ENCODE assay signal across 30 cellular contexts in the genomic region with DNA sequence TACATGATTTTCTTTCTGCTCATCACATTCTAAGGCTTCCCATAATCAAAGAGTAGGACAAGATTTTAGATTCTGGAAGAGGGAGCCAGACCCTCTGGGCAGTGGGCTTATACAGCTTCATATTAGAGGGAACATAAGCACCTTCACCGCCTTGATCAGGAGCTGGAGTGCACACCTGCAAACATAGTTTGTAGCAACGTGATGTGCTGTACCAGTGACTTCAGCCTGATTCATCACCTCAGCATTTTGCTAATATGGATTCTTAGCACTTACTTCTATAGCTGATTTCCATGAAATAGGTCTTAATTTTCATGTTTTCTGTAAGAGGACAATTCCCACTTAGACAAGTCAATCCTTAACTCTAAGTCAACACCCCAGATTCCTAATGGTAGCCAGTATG. TPM values are rescaled to one million over a fixed set of nuclear protein-coding genes. Genes with fewer than 3 reads are reported as not detected.
"Had no signal": no experiment of that assay in that cellular context is flagged by ENCODE, and none has a peak within 500 bp of the region (broad histone marks: within the 10 kb centered on the region; RNA-seq: fewer than 3 reads in every experiment).

No MANE protein-coding gene starts in this region.

- H3K4me1 Mint-ChIP-seq: immature natural killer cell; natural killer cell; stimulated activated naive B cell treated with anti-CD40 and anti-IgM and Interleukin-4, amounts not matched to agents 10 μg/mL and 1 μg/mL and 100 μg/mL, for 72 hours had no signal

- H3K27me3 ChIP-seq: brain microvascular endothelial cell, esophagus squamous epithelium, gastrocnemius medialis, pancreas, sigmoid colon, stomach, thyroid gland, upper lobe of right lung had no signal

- H3K4me3 ChIP-seq: esophagus squamous epithelium, gastrocnemius medialis, pancreas, psoas muscle, sigmoid colon, stomach, thyroid gland, upper lobe of right lung had no signal

- H3K27ac Mint-ChIP-seq: activated T-cell treated with anti-CD3 and anti-CD28 coated beads, Interleukin-2, amount 50 U/mL, for 24 hours; immature natural killer cell; natural killer cell; stimulated activated naive B cell treated with anti-CD40 and anti-IgM and Interleukin-4, amounts not matched to agents 10 μg/mL and 1 μg/mL and 100 μg/mL, for 72 hours; T-helper 2 cell treated with Interferon-gamma antibody and Interleukin-4, amounts not matched to agents 5 μg/mL and 100 μg/mL, for 36 hours had no signal

- H3K9me3 Mint-ChIP-seq: T-helper 2 cell treated with Interferon-gamma antibody and Interleukin-4, amounts not matched to agents 5 μg/mL and 100 μg/mL, for 36 hours had no signal

- H3K4me3 Mint-ChIP-seq: activated T-cell treated with anti-CD3 and anti-CD28 coated beads, Interleukin-2, amount 50 U/mL, for 24 hours; immature natural killer cell; natural killer cell; stimulated activated naive B cell treated with anti-CD40 and anti-IgM and Interleukin-4, amounts not matched to agents 10 μg/mL and 1 μg/mL and 100 μg/mL, for 72 hours; T-helper 2 cell treated with Interferon-gamma antibody and Interleukin-4, amounts not matched to agents 5 μg/mL and 100 μg/mL, for 36 hours had no signal

- H3K27ac ChIP-seq: brain microvascular endothelial cell, epithelial cell of prostate, esophagus squamous epithelium, gastrocnemius medialis, pancreas, psoas muscle, sigmoid colon, stomach, thyroid gland, upper lobe of right lung had no signal

- H3K9me3 ChIP-seq: esophagus squamous epithelium, gastrocnemius medialis, pancreas, psoas muscle, sigmoid colon, stomach, thyroid gland, upper lobe of right lung had no signal

- H3K36me3 Mint-ChIP-seq: immature natural killer cell; stimulated activated naive B cell treated with anti-CD40 and anti-IgM and Interleukin-4, amounts not matched to agents 10 μg/mL and 1 μg/mL and 100 μg/mL, for 72 hours had no signal

- H3K27me3 Mint-ChIP-seq: activated T-cell treated with anti-CD3 and anti-CD28 coated beads, Interleukin-2, amount 50 U/mL, for 24 hours; stimulated activated naive B cell treated with anti-CD40 and anti-IgM and Interleukin-4, amounts not matched to agents 10 μg/mL and 1 μg/mL and 100 μg/mL, for 72 hours had no signal

- H3K36me3 ChIP-seq: brain microvascular endothelial cell, esophagus squamous epithelium, gastrocnemius medialis, pancreas, sigmoid colon, stomach, thyroid gland, upper lobe of right lung had no signal

- DNase-seq: activated CD4-positive, alpha-beta T cell treated with anti-CD3 and anti-CD28 coated beads for 48 hours; activated CD4-positive, alpha-beta T cell treated with anti-CD3 and anti-CD28 coated beads, Interleukin-2, amount 50 U/mL, for 48 hours; activated CD8-positive, alpha-beta memory T cell treated with anti-CD3 and anti-CD28 coated beads for 24 hours; activated gamma-delta T cell; activated naive CD4-positive, alpha-beta T cell treated with anti-CD3 and anti-CD28 coated beads, Interleukin-2, amount 50 U/mL, for 16 hours; activated T-cell treated with anti-CD3 and anti-CD28 coated beads, Interleukin-2, amount 50 U/mL, for 24 hours; amniotic stem cell; brain microvascular endothelial cell; caudate nucleus; cortex of kidney; esophagus squamous epithelium; gastrocnemius medialis; hippocampal formation; immature natural killer cell; kidney; left colon; mammary epithelial cell; natural killer cell; pancreas; psoas muscle; sigmoid colon; small intestine; stimulated activated CD4-positive, alpha-beta T cell treated with anti-CD3 and anti-CD28 coated beads, Interleukin-2, amount 100 ng/mL, for 24 hours; stimulated activated naive B cell treated with anti-CD40 and anti-IgM and Interleukin-4, amounts not matched to agents 10 μg/mL and 1 μg/mL and 100 μg/mL, for 72 hours; stomach; T-helper 1 cell; thyroid gland; upper lobe of right lung had no signal

- H3K4me1 ChIP-seq: esophagus squamous epithelium, gastrocnemius medialis, pancreas, psoas muscle, sigmoid colon, stomach, thyroid gland, upper lobe of right lung had no signal

RNA-seq across cellular contexts. Expression of a gene that starts 36.7 kb away (rescaled TPM):
- total RNA-seq: natural killer cell had no signal
- polyA plus RNA-seq: immature natural killer cell had no signal
